20 cellular contexts compared by ENCODE assay signal in the genomic region with DNA sequence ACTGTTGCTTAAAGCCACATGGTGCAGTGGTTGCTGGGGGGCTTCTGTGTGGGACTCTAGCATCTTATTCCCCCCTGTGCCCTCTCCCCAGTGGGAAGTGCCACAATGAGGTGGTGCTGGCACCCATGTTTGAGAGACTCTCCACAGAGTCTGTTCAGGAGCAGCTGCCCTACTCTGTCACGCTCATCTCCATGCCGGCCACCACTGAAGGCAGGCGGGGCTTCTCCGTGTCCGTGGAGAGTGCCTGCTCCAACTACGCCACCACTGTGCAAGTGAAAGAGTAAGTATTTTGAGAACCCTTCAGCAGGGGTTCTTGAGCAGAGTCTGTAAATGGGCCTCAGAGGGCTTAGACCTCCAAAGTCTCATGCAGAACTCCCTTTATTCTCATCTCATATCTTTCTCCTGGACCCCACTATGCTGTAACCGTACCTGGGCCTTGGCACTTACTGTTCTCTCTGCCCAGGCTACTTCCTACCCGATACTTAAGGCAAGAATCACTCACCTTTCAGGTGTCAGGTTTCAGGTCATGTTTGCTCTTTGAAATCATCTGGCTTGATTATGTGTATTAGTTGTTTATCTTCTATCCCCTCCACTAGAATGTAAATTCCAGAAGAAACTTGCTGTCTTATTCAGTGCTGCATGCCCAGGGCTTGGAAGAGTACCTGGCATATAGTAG. TPM values are rescaled to one million over a fixed set of nuclear protein-coding genes. Genes with fewer than 3 reads are reported as not detected.
A peak's percentile ranks its signal among the peaks of the same experiment; 100 is the strongest.
DNase-seq lines count a peak whose midpoint lies in the region; ATAC-seq and TF ChIP-seq lines count a peak whose summit lies in the region.
"Had no signal": no experiment of that assay in that cellular context is flagged by ENCODE, and none has a peak within 500 bp of the region (broad histone marks: within the 10 kb centered on the region; RNA-seq: fewer than 3 reads in every experiment).

No MANE protein-coding gene starts in this region.

- ATAC-seq in activated T-helper 17 cell treated with anti-CD3 and anti-CD28 coated beads, Interleukin-2, amount 50 U/mL, for 72 hours (replicated peaks), result no peak
- ATAC-seq: A549, Right ventricle myocardium inferior had no signal

- peak overlapping the region; percentile 22 for H3K27ac Mint-ChIP-seq in activated T-helper 17 cell treated with anti-CD3 and anti-CD28 coated beads, Interleukin-2, amount 50 U/mL, for 72 hours
- H3K27ac Mint-ChIP-seq: GM23338 had no signal

- no peaks in the 10 kb centered on the region for H3K9me3 ChIP-seq in HEK293 (ENCODE audit: control insufficient read depth, insufficient read depth, low read depth, low read length)
- no peaks in the 10 kb centered on the region for H3K9me3 ChIP-seq in thyroid gland
- H3K9me3 ChIP-seq in vagina, result no peaks in the 10 kb centered on the region
- H3K9me3 ChIP-seq: A549; BLaER1 treated with 17β-estradiol and CSF1 and Interleukin-3, amounts not matched to agents 10 nM and 100 nM; MG63 had no signal

- no peaks in the 10 kb centered on the region for H3K27me3 Mint-ChIP-seq in activated T-helper 17 cell treated with anti-CD3 and anti-CD28 coated beads, Interleukin-2, amount 50 U/mL, for 72 hours

- H3K27me3 ChIP-seq in thyroid gland (no peaks in the 10 kb centered on the region), vagina (no peaks in the 10 kb centered on the region)
- H3K27me3 ChIP-seq: BLaER1 treated with 17β-estradiol and CSF1 and Interleukin-3, amounts not matched to agents 10 nM and 100 nM; MG63 had no signal

- TF ChIP-seq POLR2A in thyroid gland (IDR thresholded peaks at IDR 0.05) (no peak), vagina (IDR thresholded peaks at IDR 0.05) (no peak)

- peaks cover 78% of the 10 kb centered on the region for H3K36me3 Mint-ChIP-seq in activated T-helper 17 cell treated with anti-CD3 and anti-CD28 coated beads, Interleukin-2, amount 50 U/mL, for 72 hours (ENCODE audit: low read depth)

- H3K4me3 ChIP-seq in HEK293 (ENCODE audit: low read depth, low read length) (no peak overlapping the region), thyroid gland (replicated peaks in 1 of 3) (no peak overlapping the region), vagina (no peak overlapping the region)
- H3K4me3 ChIP-seq: A549; BLaER1 treated with 17β-estradiol and CSF1 and Interleukin-3, amounts not matched to agents 10 nM and 100 nM; GM23338; MG63; SK-N-MC had no signal

- no peaks in the 10 kb centered on the region for H3K9me3 Mint-ChIP-seq in activated T-helper 17 cell treated with anti-CD3 and anti-CD28 coated beads, Interleukin-2, amount 50 U/mL, for 72 hours
- H3K9me3 Mint-ChIP-seq: GM23338 had no signal

- DNase-seq in NCI-H510A treated with DMSO at 0.1 percent for 48 hours (lab: John Stamatoyannopoulos, UW), result peak; percentile 18
- DNase-seq in NCI-H510A (lab: John Stamatoyannopoulos, UW), result no peak
- peak; percentile 43 to 47 for DNase-seq in thyroid gland
- DNase-seq in NCI-H1436 treated with DMSO at 0.1 percent for 48 hours (lab: John Stamatoyannopoulos, UW), result no peak
- DNase-seq in vagina (ENCODE audit: extremely low spot score in 2 of 2), result no peak
- DNase-seq in ureter (ENCODE audit: low spot score), result no peak
- DNase-seq: EL, MG63, NCI-H1092, NCI-H2107, NCI-H345, NCI-H69 had no signal

- H3K36me3 ChIP-seq in HEK293 (ENCODE audit: control insufficient read depth in 2 of 2, insufficient read depth in 1 of 2, low read length in 2 of 2) (peaks cover 0 to 57% of the 10 kb centered on the region in 2 experiments; a peak in 2 of 3 replicates), thyroid gland (peaks cover 31 to 32% of the 10 kb centered on the region in 2 donors), vagina (peaks cover 0 to 50% of the 10 kb centered on the region in 2 donors)
- H3K36me3 ChIP-seq: MG63 had no signal

- intact Hi-C loops in thyroid gland (cut with DNase I), result no loop called here
- intact Hi-C loops in vagina (cut with DNase I), result no loop called here

- 68 to 72% methylated on average over 8 of the region's 8 CpGs for WGBS in thyroid gland, 2 donors

- CTCF ChIA-PET in HEK293 (lab: Yijun Ruan, JAX), result interaction anchor here (0.5 to 0.9 kb wide), 3 partner anchors 10 to 828 kb away, joined by 3 read pairs; no protein-coding TSS in a partner anchor

- POLR2A ChIA-PET in HEK293 (lab: Yijun Ruan, JAX), result interaction anchor here (0.7 kb wide), 1 partner anchor 37 kb away, joined by 5 read pairs; no protein-coding TSS in a partner anchor

- no peak overlapping the region for H3K4me3 Mint-ChIP-seq in activated T-helper 17 cell treated with anti-CD3 and anti-CD28 coated beads, Interleukin-2, amount 50 U/mL, for 72 hours
- H3K4me3 Mint-ChIP-seq: GM23338 had no signal

- H3K4me1 Mint-ChIP-seq in activated T-helper 17 cell treated with anti-CD3 and anti-CD28 coated beads, Interleukin-2, amount 50 U/mL, for 72 hours, result peaks cover 5% of the 10 kb centered on the region

- H3K4me1 ChIP-seq in HEK293 (ENCODE audit: control insufficient read depth, insufficient read depth, low read length) (no peaks in the 10 kb centered on the region), thyroid gland (peaks cover 13 to 39% of the 10 kb centered on the region in 2 donors), vagina (peaks cover 7% of the 10 kb centered on the region)
- H3K4me1 ChIP-seq: A549 had no signal

- H3K27ac ChIP-seq in HEK293 (ENCODE audit: extremely low read depth, low read depth, low read length) (no peak overlapping the region), thyroid gland (peak overlapping the region; percentile 43 to 64 (median 58)), vagina (no peak overlapping the region)
- H3K27ac ChIP-seq: A549; BLaER1 treated with 17β-estradiol and CSF1 and Interleukin-3, amounts not matched to agents 10 nM and 100 nM; KMS-11; SK-N-MC had no signal

- no peak for TF ChIP-seq CTCF in HEK293 (tag by site-specific recombination; IDR thresholded peaks at IDR 0.05)
- TF ChIP-seq CTCF in thyroid gland (IDR thresholded peaks at IDR 0.05), result no peak
- TF ChIP-seq CTCF in vagina (IDR thresholded peaks at IDR 0.05), result no peak

TF ChIP-seq in HEK293, 187 proteins besides CTCF, POLR2A, EP300 and RAD21:
- no peak for TF ChIP-seq ZNF677 (tag by site-specific recombination; IDR thresholded peaks at IDR 0.05)
- TF ChIP-seq, protein P1, sequence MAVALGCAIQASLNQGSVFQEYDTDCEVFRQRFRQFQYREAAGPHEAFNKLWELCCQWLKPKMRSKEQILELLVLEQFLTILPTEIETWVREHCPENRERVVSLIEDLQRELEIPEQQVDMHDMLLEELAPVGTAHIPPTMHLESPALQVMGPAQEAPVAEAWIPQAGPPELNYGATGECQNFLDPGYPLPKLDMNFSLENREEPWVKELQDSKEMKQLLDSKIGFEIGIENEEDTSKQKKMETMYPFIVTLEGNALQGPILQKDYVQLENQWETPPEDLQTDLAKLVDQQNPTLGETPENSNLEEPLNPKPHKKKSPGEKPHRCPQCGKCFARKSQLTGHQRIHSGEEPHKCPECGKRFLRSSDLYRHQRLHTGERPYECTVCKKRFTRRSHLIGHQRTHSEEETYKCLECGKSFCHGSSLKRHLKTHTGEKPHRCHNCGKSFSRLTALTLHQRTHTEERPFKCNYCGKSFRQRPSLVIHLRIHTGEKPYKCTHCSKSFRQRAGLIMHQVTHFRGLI (tag by site-specific recombination; IDR thresholded peaks at IDR 0.05), result peak; percentile 62; the same call in 1 of the 2 replicates

RNA-seq across cellular contexts. Expression of a gene that starts 32.4 kb away (rescaled TPM):
- total RNA-seq in activated T-helper 17 cell treated with anti-CD3 and anti-CD28 coated beads, Interleukin-2, amount 50 U/mL, for 72 hours, result 10 to 100 TPM; 11.0 to 24.1 TPM
- 10 to 100 TPM; 39.8 to 88.4 (median 48.1) TPM for total RNA-seq in thyroid gland
- 32.4 TPM for total RNA-seq in vagina
- 57.8 TPM for total RNA-seq in ureter

RNA-seq across cellular contexts. Expression of a gene that starts 47.8 kb away (rescaled TPM):
- 10 to 100 TPM; 59.5 to 61.4 TPM for total RNA-seq in activated T-helper 17 cell treated with anti-CD3 and anti-CD28 coated beads, Interleukin-2, amount 50 U/mL, for 72 hours
- total RNA-seq in thyroid gland (100 to 1,000 TPM in 2 of 4 donors, 10 to 100 TPM in 2; 85.0 to 123 (median 99.4) TPM), vagina (120 TPM), ureter (85.4 TPM)

Comparison
In these comparisons a context has a peak if more than half of its experiments do, and no peak if none do; other contexts are left out.
1. DNase-seq: peak in NCI-H510A treated with DMSO at 0.1 percent for 48 hours (single experiment) and thyroid gland (2 of 2); none in NCI-H510A (single experiment), NCI-H1436 treated with DMSO at 0.1 percent for 48 hours (single experiment), vagina (0 of 2) and ureter (single experiment).
2. H3K27ac ChIP-seq: peak in thyroid gland (3 of 3); none in HEK293 (single experiment) and vagina (single experiment).